12 cellular contexts compared by ENCODE assay signal in the genomic region with DNA sequence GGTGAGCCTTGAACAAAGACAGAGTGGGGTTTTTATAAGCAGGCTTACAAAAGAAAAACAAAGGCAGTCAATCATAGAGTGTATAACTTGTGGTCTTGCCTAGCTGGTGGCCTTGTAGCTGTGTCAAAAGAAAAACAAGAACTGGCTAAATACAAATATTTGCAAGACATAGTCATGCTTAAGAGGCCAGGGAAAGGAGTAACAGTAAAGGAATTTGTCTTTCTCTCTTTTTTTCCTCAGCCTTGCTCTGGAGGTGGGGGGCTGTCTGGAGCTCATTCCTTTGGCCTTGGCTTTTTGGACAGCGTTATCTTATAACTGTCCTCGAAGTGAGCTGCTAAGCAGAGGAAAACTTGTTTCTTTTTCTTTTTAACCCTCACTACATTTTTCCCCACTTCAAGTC. TPM values are rescaled to one million over a fixed set of nuclear protein-coding genes. Genes with fewer than 3 reads are reported as not detected.
DNase-seq lines count a peak whose midpoint lies in the region; ATAC-seq and TF ChIP-seq lines count a peak whose summit lies in the region.
"Had no signal": no experiment of that assay in that cellular context is flagged by ENCODE, and none has a peak within 500 bp of the region (broad histone marks: within the 10 kb centered on the region; RNA-seq: fewer than 3 reads in every experiment).

No MANE protein-coding gene starts in this region.

- no peaks in the 10 kb centered on the region for H4K20me1 ChIP-seq in SK-N-SH (ENCODE audit: insufficient read depth)

- no peak overlapping the region for H3K9ac ChIP-seq in SK-N-SH

- no peaks in the 10 kb centered on the region for H3K79me2 ChIP-seq in SK-N-SH (ENCODE audit: insufficient read depth)

- H3K36me3 ChIP-seq in SK-N-SH (replicated peaks in 1 of 2; ENCODE audit: control insufficient read depth in 1 of 2, insufficient read depth in 2 of 2, low read length in 1 of 2), result no peaks in the 10 kb centered on the region

- peaks cover 0 to 16% of the 10 kb centered on the region in 2 experiments; a peak in 2 of 4 replicates for H3K4me1 ChIP-seq in SK-N-SH (ENCODE audit: control insufficient read depth in 1 of 2, insufficient read depth in 2 of 2, low read depth in 1 of 2, low read length in 1 of 2)
- H3K4me1 ChIP-seq: psoas muscle had no signal

- no peak for TF ChIP-seq RAD21 in SK-N-SH (IDR thresholded peaks at IDR 0.05; ENCODE audit: low read length)

- CTCF ChIA-PET in SK-N-SH (lab: Yijun Ruan, JAX), result interaction anchor here (1.0 to 2.3 kb wide), 5 partner anchors 10 to 71 kb away, joined by 4 to 9 read pairs (median 7); no protein-coding TSS in a partner anchor

- peak overlapping the region; percentile 1 to 73; a peak in 3 of 4 replicates for H3K27ac ChIP-seq in SK-N-SH (ENCODE audit: low read depth in 2 of 2, low read length in 1 of 2)
- H3K27ac ChIP-seq: psoas muscle had no signal

- intact Hi-C loops in activated T-helper 1 cell treated with anti-CD3 and anti-CD28 coated beads, Interleukin-12 subunit alpha, Interleukin-12 subunit beta, Interleukin-2, Interleukin-4 antibody, amounts not matched to agents 30 ng/mL and 10 ng/mL and 1 ng/mL, durations not matched to agents 14 hours and 24 hours and 36 hours (cut with micrococcal nuclease), result no loop called here

- H3F3A ChIP-seq in SK-N-SH (replicated peaks; ENCODE audit: insufficient read depth), result peaks cover 14% of the 10 kb centered on the region

- TF ChIP-seq CTCF in SK-N-SH (IDR thresholded peaks at IDR 0.05) (no peak), fibroblast of pulmonary artery (IDR thresholded peaks at IDR 0.05; ENCODE audit: low read length, missing control alignments) (no peak)

- ATAC-seq in T-helper 17 cell (no peak), GM18519 (IDR thresholded peaks at IDR 0.05; ENCODE audit: low FRiP score, unreplicated experiment) (no peak)
- ATAC-seq: psoas muscle had no signal

- peaks cover 14% of the 10 kb centered on the region for H3K27me3 Mint-ChIP-seq in activated T-helper 1 cell treated with anti-CD3 and anti-CD28 coated beads, Interleukin-12 subunit alpha, Interleukin-12 subunit beta, Interleukin-2, Interleukin-4 antibody, amounts not matched to agents 30 ng/mL and 10 ng/mL and 1 ng/mL, durations not matched to agents 14 hours and 24 hours and 36 hours (ENCODE audit: insufficient read depth)
- peaks cover 7% of the 10 kb centered on the region for H3K27me3 Mint-ChIP-seq in T-helper 17 cell
- H3K27me3 Mint-ChIP-seq: activated naive CD8-positive, alpha-beta T cell treated with anti-CD3 and anti-CD28 coated beads for 36 hours had no signal

- peaks cover 3% of the 10 kb centered on the region for H3K36me3 Mint-ChIP-seq in activated T-helper 1 cell treated with anti-CD3 and anti-CD28 coated beads, Interleukin-12 subunit alpha, Interleukin-12 subunit beta, Interleukin-2, Interleukin-4 antibody, amounts not matched to agents 30 ng/mL and 10 ng/mL and 1 ng/mL, durations not matched to agents 14 hours and 24 hours and 36 hours (ENCODE audit: low read depth)
- H3K36me3 Mint-ChIP-seq in T-helper 17 cell (ENCODE audit: low read depth), result no peaks in the 10 kb centered on the region

- no peaks in the 10 kb centered on the region for H3K4me1 Mint-ChIP-seq in activated T-helper 1 cell treated with anti-CD3 and anti-CD28 coated beads, Interleukin-12 subunit alpha, Interleukin-12 subunit beta, Interleukin-2, Interleukin-4 antibody, amounts not matched to agents 30 ng/mL and 10 ng/mL and 1 ng/mL, durations not matched to agents 14 hours and 24 hours and 36 hours (ENCODE audit: low read depth)
- no peaks in the 10 kb centered on the region for H3K4me1 Mint-ChIP-seq in T-helper 17 cell
- H3K4me1 Mint-ChIP-seq: activated naive CD8-positive, alpha-beta T cell treated with anti-CD3 and anti-CD28 coated beads for 36 hours had no signal

- no peaks in the 10 kb centered on the region for H3K9me3 Mint-ChIP-seq in activated T-helper 1 cell treated with anti-CD3 and anti-CD28 coated beads, Interleukin-12 subunit alpha, Interleukin-12 subunit beta, Interleukin-2, Interleukin-4 antibody, amounts not matched to agents 30 ng/mL and 10 ng/mL and 1 ng/mL, durations not matched to agents 14 hours and 24 hours and 36 hours
- H3K9me3 Mint-ChIP-seq: activated naive CD8-positive, alpha-beta T cell treated with anti-CD3 and anti-CD28 coated beads for 36 hours had no signal

- no peaks in the 10 kb centered on the region for H3K27me3 ChIP-seq in SK-N-SH (ENCODE audit: insufficient read depth)

- POLR2A ChIA-PET in SK-N-SH (lab: Yijun Ruan, JAX), result no interaction called here

- H3K4me3 Mint-ChIP-seq in activated T-helper 1 cell treated with anti-CD3 and anti-CD28 coated beads, Interleukin-12 subunit alpha, Interleukin-12 subunit beta, Interleukin-2, Interleukin-4 antibody, amounts not matched to agents 30 ng/mL and 10 ng/mL and 1 ng/mL, durations not matched to agents 14 hours and 24 hours and 36 hours, result no peak overlapping the region
- H3K4me3 Mint-ChIP-seq in T-helper 17 cell, result no peak overlapping the region
- H3K4me3 Mint-ChIP-seq: activated naive CD8-positive, alpha-beta T cell treated with anti-CD3 and anti-CD28 coated beads for 36 hours had no signal

- DNase-seq in ELR (ENCODE audit: low read depth) (peak; percentile 84), SK-N-SH (no peak), fibroblast of pulmonary artery (ENCODE audit: low read depth) (peak; percentile 78), skeletal muscle cell (ENCODE audit: low read depth) (peak; percentile 67), T-helper 17 cell (no peak), middle frontal gyrus (ENCODE audit: extremely low spot score, low spot score) (no peak)
- no peak for DNase-seq in activated T-helper 1 cell treated with anti-CD3 and anti-CD28 coated beads, Interleukin-12 subunit alpha, Interleukin-12 subunit beta, Interleukin-2, Interleukin-4 antibody, amounts not matched to agents 30 ng/mL and 10 ng/mL and 1 ng/mL, durations not matched to agents 14 hours and 24 hours and 36 hours (ENCODE audit: low spot score)
- DNase-seq: activated naive CD8-positive, alpha-beta T cell treated with anti-CD3 and anti-CD28 coated beads for 36 hours; hypothalamus; NCI-H2227 treated with DMSO at 0.1 percent for 48 hours; psoas muscle had no signal

- no peak overlapping the region for H2AFZ ChIP-seq in SK-N-SH (ENCODE audit: low read depth)

- 56% methylated on average over 2 of the region's 2 CpGs for WGBS in SK-N-SH (ENCODE audit: low lambda C conversion rate)

- TF ChIP-seq EP300 in SK-N-SH (IDR thresholded peaks at IDR 0.05; ENCODE audit: borderline replicate concordance in 1 of 2, low read depth in 1 of 2, low read length in 1 of 2), result 0 out of 4 replicates have a peak, but pooled peaks of 1 of the 2 experiments have one; percentile 19

- no peaks in the 10 kb centered on the region for H3K9me2 ChIP-seq in SK-N-SH

- no peaks in the 10 kb centered on the region for H3K9me3 ChIP-seq in SK-N-SH
- H3K9me3 ChIP-seq in T-helper 17 cell (ENCODE audit: control insufficient read depth, low read length, poor library complexity, severe bottlenecking), result no peaks in the 10 kb centered on the region
- H3K9me3 ChIP-seq: psoas muscle had no signal

- H3K4me3 ChIP-seq in SK-N-SH (ENCODE audit: low read depth in 2 of 2, low read length in 1 of 2) (no peak overlapping the region), fibroblast of pulmonary artery (replicated peaks; ENCODE audit: low read depth, low read length) (no peak overlapping the region), skeletal muscle cell (ENCODE audit: low read depth, low read length) (no peak overlapping the region)
- H3K4me3 ChIP-seq: psoas muscle had no signal

- no peak overlapping the region for H3K27ac Mint-ChIP-seq in activated T-helper 1 cell treated with anti-CD3 and anti-CD28 coated beads, Interleukin-12 subunit alpha, Interleukin-12 subunit beta, Interleukin-2, Interleukin-4 antibody, amounts not matched to agents 30 ng/mL and 10 ng/mL and 1 ng/mL, durations not matched to agents 14 hours and 24 hours and 36 hours
- no peak overlapping the region for H3K27ac Mint-ChIP-seq in T-helper 17 cell
- H3K27ac Mint-ChIP-seq: activated naive CD8-positive, alpha-beta T cell treated with anti-CD3 and anti-CD28 coated beads for 36 hours had no signal

- peak overlapping the region; percentile 66; the same call in 1 of the 2 replicates for H3K4me2 ChIP-seq in SK-N-SH

TF ChIP-seq in SK-N-SH, 30 proteins besides CTCF, POLR2A, EP300 and RAD21 (continues in another document):
- no peak for TF ChIP-seq GABPA (IDR thresholded peaks at IDR 0.05; ENCODE audit: low read depth)

RNA-seq across cellular contexts. Expression of gene CEL, which starts 14.1 kb away (rescaled TPM):
- polyA plus RNA-seq in SK-N-SH (2012; rRNA removed), result 0.75 and 0.87 TPM in 2 replicates
- polyA plus RNA-seq in SK-N-SH (2012; cell fraction: cytosol; rRNA removed), result 0.24 and 0.35 TPM in 2 replicates
- polyA plus RNA-seq in SK-N-SH (2012; cell fraction: nucleus; rRNA removed), result 6.3 and 7.8 TPM in 2 replicates
- total RNA-seq in activated T-helper 1 cell treated with anti-CD3 and anti-CD28 coated beads, Interleukin-12 subunit alpha, Interleukin-12 subunit beta, Interleukin-2, Interleukin-4 antibody, amounts not matched to agents 30 ng/mL and 10 ng/mL and 1 ng/mL, durations not matched to agents 14 hours and 24 hours and 36 hours, result 1.8 and 2.0 TPM in 2 replicates
- under 1 TPM in 1 of 2 donors, not detected in 1; 0.42 TPM for total RNA-seq in T-helper 17 cell

RNA-seq across cellular contexts. Expression of gene RALGDS, which starts 45.1 kb away (rescaled TPM):
- polyA plus RNA-seq in SK-N-SH (2012; rRNA removed), result 64.1 and 64.7 TPM in 2 replicates
- polyA plus RNA-seq in SK-N-SH (2012; cell fraction: cytosol; rRNA removed), result 29.8 and 47.9 TPM in 2 replicates
- polyA plus RNA-seq in SK-N-SH (2012; cell fraction: nucleus; rRNA removed), result 152 and 169 TPM in 2 replicates
- total RNA-seq in activated T-helper 1 cell treated with anti-CD3 and anti-CD28 coated beads, Interleukin-12 subunit alpha, Interleukin-12 subunit beta, Interleukin-2, Interleukin-4 antibody, amounts not matched to agents 30 ng/mL and 10 ng/mL and 1 ng/mL, durations not matched to agents 14 hours and 24 hours and 36 hours, result 88.7 and 94.4 TPM in 2 replicates
- total RNA-seq in T-helper 17 cell, result 100 to 1,000 TPM; 150 to 236 TPM

RNA-seq across cellular contexts. Expression of gene GTF3C5, which starts 45.1 kb away (rescaled TPM):
- polyA plus RNA-seq in SK-N-SH (2012; rRNA removed), result 57.3 and 59.1 TPM in 2 replicates
- polyA plus RNA-seq in SK-N-SH (2012; cell fraction: cytosol; rRNA removed), result 29.6 and 37.0 TPM in 2 replicates
- polyA plus RNA-seq in SK-N-SH (2012; cell fraction: nucleus; rRNA removed), result 165 and 172 TPM in 2 replicates
- 87.8 and 89.0 TPM in 2 replicates for total RNA-seq in activated T-helper 1 cell treated with anti-CD3 and anti-CD28 coated beads, Interleukin-12 subunit alpha, Interleukin-12 subunit beta, Interleukin-2, Interleukin-4 antibody, amounts not matched to agents 30 ng/mL and 10 ng/mL and 1 ng/mL, durations not matched to agents 14 hours and 24 hours and 36 hours
- total RNA-seq in T-helper 17 cell, result 10 to 100 TPM; 38.9 to 46.6 TPM

Comparison
In these comparisons a context has a peak if more than half of its experiments do, and no peak if none do; other contexts are left out.
1. DNase-seq: peak in ELR (single experiment), fibroblast of pulmonary artery (single experiment) and skeletal muscle cell (single experiment); none in SK-N-SH (single experiment), activated T-helper 1 cell treated with anti-CD3 and anti-CD28 coated beads, Interleukin-12 subunit alpha, Interleukin-12 subunit beta, Interleukin-2, Interleukin-4 antibody, amounts not matched to agents 30 ng/mL and 10 ng/mL and 1 ng/mL, durations not matched to agents 14 hours and 24 hours and 36 hours (single experiment), T-helper 17 cell (0 of 3) and middle frontal gyrus (single experiment).